21 cellular contexts compared by ENCODE assay signal in the genomic region with DNA sequence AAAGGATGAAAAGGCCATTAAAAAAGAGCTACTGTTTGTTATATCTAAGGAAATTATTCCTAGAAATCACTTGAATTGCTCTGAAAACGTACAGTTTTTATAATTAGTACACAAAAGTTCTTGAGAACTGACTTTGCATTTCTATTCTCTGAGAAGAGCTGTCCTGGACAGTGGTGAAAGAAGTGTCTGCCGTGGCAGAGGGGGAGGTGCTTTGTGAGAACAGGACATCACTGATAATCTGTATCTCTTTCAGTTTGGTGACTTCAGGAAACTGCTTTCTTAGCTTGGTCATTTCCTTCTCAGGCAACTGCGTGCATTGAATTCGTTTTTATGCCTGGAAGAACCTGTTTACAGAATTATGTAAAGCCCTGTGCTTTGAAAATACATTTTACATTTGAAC. TPM values are rescaled to one million over a fixed set of nuclear protein-coding genes. Genes with fewer than 3 reads are reported as not detected.
DNase-seq lines count a peak whose midpoint lies in the region; ATAC-seq, FAIRE-seq and TF ChIP-seq lines count a peak whose summit lies in the region.
"Had no signal": no experiment of that assay in that cellular context is flagged by ENCODE, and none has a peak within 500 bp of the region (broad histone marks: within the 10 kb centered on the region; RNA-seq: fewer than 3 reads in every experiment).

No MANE protein-coding gene starts in this region.

- TF ChIP-seq POLR2A in GM12892 (IDR thresholded peaks at IDR 0.05; ENCODE audit: low read depth, low read length) (no peak), K562 (conservative IDR thresholded peaks at IDR 0.05) (no peak; the same call in 1 of the 2 replicates)

- no peaks in the 10 kb centered on the region for H3K36me3 ChIP-seq in K562 (ENCODE audit: control insufficient read depth, insufficient read depth, low read length)

- H3K27ac ChIP-seq in K562 (ENCODE audit: extremely low read depth, low read depth, low read length): peak overlapping the region; percentile 77
- H3K27ac ChIP-seq: C4-2B, dorsolateral prefrontal cortex, epithelial cell of prostate, foreskin keratinocyte, right atrium auricular region had no signal

- CTCF ChIA-PET in K562 (lab: Yijun Ruan, JAX; ENCODE audit: low intra/inter-chr PET ratio): interaction anchor here (0.6 kb wide), 2 partner anchors 184 to 322 kb away, joined by 3 to 4 read pairs; no protein-coding TSS in a partner anchor

- no peaks in the 10 kb centered on the region for H3K79me2 ChIP-seq in K562 (ENCODE audit: control insufficient read depth, insufficient read depth, low read length)

- no peaks in the 10 kb centered on the region for H3K9me1 ChIP-seq in K562 (ENCODE audit: control insufficient read depth, insufficient read depth, low read length)

- no peak for TF ChIP-seq RAD21 in K562 (CRISPR knock-in tag; conservative IDR thresholded peaks at IDR 0.05 in 1 of 2, IDR thresholded peaks at IDR 0.05 in 1 of 2)

- H3K9ac ChIP-seq in K562 (ENCODE audit: insufficient read depth in 1 of 2, low read depth in 2 of 2, low read length in 2 of 2): peak overlapping the region in 1 of 2 experiments; percentile 27; a peak in 1 of 4 replicates

- peak overlapping the region; percentile 40; the same call in 1 of the 2 replicates for H3K4me2 ChIP-seq in K562 (ENCODE audit: insufficient read depth, low read length)

- BruUV-seq in K562 (replicated peaks; lab: Mats Ljungman, UMichigan): no TSS peak

- FAIRE-seq in GM12892 (lab: Jason Lieb, UNC): peak; percentile 56
- peak; percentile 87 for FAIRE-seq in K562 (lab: Jason Lieb, UNC)
- FAIRE-seq: keratinocyte had no signal

- intact Hi-C loops in K562 (cut with micrococcal nuclease): loop anchor here (2.0 kb wide), 1 partner anchor 41 kb away; no protein-coding TSS in a partner anchor

- H3K4me3 ChIP-seq in K562: no peak overlapping the region; the same call in 1 of the 2 replicates
- H3K4me3 ChIP-seq: cardiac muscle cell, dorsolateral prefrontal cortex, right atrium auricular region had no signal

- H3K27me3 ChIP-seq in K562 (ENCODE audit: control insufficient read depth in 2 of 2, insufficient read depth in 2 of 2, low read length in 2 of 2): no peaks in the 10 kb centered on the region
- H3K27me3 ChIP-seq: cardiac muscle cell, dorsolateral prefrontal cortex, foreskin keratinocyte, right atrium auricular region had no signal

- in situ Hi-C loops in K562 (cut with MboI): no loop called here

- ATAC-seq in HG03354 (IDR thresholded peaks at IDR 0.05; ENCODE audit: poor library complexity, severe bottlenecking, unreplicated experiment): peak; percentile 65
- peak; percentile 98 for ATAC-seq in K562
- ATAC-seq in GM21737 (IDR thresholded peaks at IDR 0.05; ENCODE audit: unreplicated experiment): no peak
- ATAC-seq: activated CD8-positive, alpha-beta T cell treated with anti-CD3 and anti-CD28 coated beads, Interleukin-2, amount 10 ng/mL, durations not matched to agents 7 days and 5 days; foreskin keratinocyte had no signal

- peak overlapping the region; percentile 46; the same call in 1 of the 2 replicates for H2AFZ ChIP-seq in K562 (ENCODE audit: low read depth, low read length)

- no peaks in the 10 kb centered on the region for H4K20me1 ChIP-seq in K562 (replicated peaks; ENCODE audit: control insufficient read depth, insufficient read depth, low read length)

- DNase-seq in GM12892 (ENCODE audit: insufficient read length) (no peak), K562 (ENCODE audit: extremely low read depth in 1 of 4, low spot score in 3 of 4) (peak in 3 of 4 experiments; percentile 14 to 85 (median 76)), pulmonary artery endothelial cell (ENCODE audit: low read depth, low spot score) (peak; percentile 29), NCI-H2029 treated with DMSO at 0.1 percent for 48 hours (lab: John Stamatoyannopoulos, UW) (no peak), HK-2 (ENCODE audit: unreplicated experiment) (no peak)
- DNase-seq: activated CD8-positive, alpha-beta T cell treated with anti-CD3 and anti-CD28 coated beads, Interleukin-2, amount 10 ng/mL, durations not matched to agents 7 days and 5 days; activated naive CD4-positive, alpha-beta T cell; activated T-cell treated with anti-CD3 and anti-CD28 coated beads, Interleukin-2, amount 50 U/mL, for 1 hour; amniotic stem cell; dorsolateral prefrontal cortex; foreskin keratinocyte; NCI-H187 treated with DMSO at 0.1 percent for 48 hours; NCI-H345; NK-92 treated with Interleukin-12 subunit alpha and Interleukin-12 subunit beta, amount 100 ng/mL, for 24 hours had no signal

- TF ChIP-seq CTCF in K562 (IDR thresholded peaks at IDR 0.05 in 2 of 3, conservative IDR thresholded peaks at IDR 0.05 in 1 of 3; ENCODE audit: insufficient read depth in 2 of 3, low read depth in 1 of 3, low read length in 3 of 3): no peak

- 0% methylated on average over 4 of the region's 4 CpGs for WGBS in K562 (ENCODE audit: insufficient coverage, low coverage, missing lambda C conversion rate)

- POLR2A ChIA-PET in K562 (lab: Yijun Ruan, JAX): interaction anchor here (1.0 to 1.9 kb wide), 2 partner anchors 9 to 10 kb away, joined by 3 to 5 read pairs; no protein-coding TSS in a partner anchor

- H3K9me3 ChIP-seq in K562 (replicated peaks; ENCODE audit: control insufficient read depth, insufficient read depth, low read depth, low read length): no peaks in the 10 kb centered on the region
- H3K9me3 ChIP-seq: right atrium auricular region had no signal

- peaks cover 0 to 16% of the 10 kb centered on the region in 2 experiments; a peak in 3 of 5 replicates for H3K4me1 ChIP-seq in K562 (replicated peaks in 1 of 2; ENCODE audit: control insufficient read depth in 2 of 2, insufficient read depth in 2 of 2, low read length in 2 of 2)
- H3K4me1 ChIP-seq: foreskin keratinocyte, right atrium auricular region had no signal

- peak; percentile 77; the same call in 1 of the 2 replicates for TF ChIP-seq EP300 in K562 (IDR thresholded peaks at IDR 0.05; ENCODE audit: low read length)

TF ChIP-seq in K562, 482 proteins besides CTCF, POLR2A, EP300 and RAD21 (continues in another document):
- TF ChIP-seq IRF2 (CRISPR knock-in tag; IDR thresholded peaks at IDR 0.05): no peak
- peak; percentile 28 for TF ChIP-seq CCNT2 (IDR thresholded peaks at IDR 0.05; ENCODE audit: borderline replicate concordance, extremely low read depth, insufficient read length, low read depth, low read length)
- TF ChIP-seq GABPB2 (CRISPR knock-in tag; conservative IDR thresholded peaks at IDR 0.05): no peak
- no peak for TF ChIP-seq CEBPB (tag; IDR thresholded peaks at IDR 0.05)
- no peak for TF ChIP-seq ZNF3 (CRISPR knock-in tag; IDR thresholded peaks at IDR 0.05)
- TF ChIP-seq RCOR1 (IDR thresholded peaks at IDR 0.05; ENCODE audit: borderline replicate concordance in 1 of 2, low read depth in 2 of 2, low read length in 2 of 2): peak in 1 of 2 experiments; percentile 83; a peak in 2 of 4 replicates
- TF ChIP-seq ZNF717 (CRISPR knock-in tag; IDR thresholded peaks at IDR 0.05): no peak
- TF ChIP-seq KDM2B (CRISPR knock-in tag; IDR thresholded peaks at IDR 0.05): no peak
- 0 out of 2 replicates have a peak, but pooled peaks have one; percentile 27 for TF ChIP-seq GATAD2B (IDR thresholded peaks at IDR 0.05; ENCODE audit: borderline replicate concordance)
- no peak for TF ChIP-seq ZNF77 (CRISPR knock-in tag; IDR thresholded peaks at IDR 0.05)

RNA-seq across cellular contexts. Expression of a gene that starts 52.1 kb away (rescaled TPM):
- polyA plus RNA-seq in GM12892 (2012; ENCODE audit: missing spikeins): 14.7 TPM
- 27.0 and 79.5 TPM in 2 replicates for total RNA-seq in K562 (2011; cell fraction: chromatin; rRNA removed; ENCODE audit: low replicate concordance)
- total RNA-seq in K562 (2011; cell fraction: nucleolus; rRNA removed): 44.1 and 46.7 TPM in 2 replicates
- 37.4 and 38.1 TPM in 2 replicates for total RNA-seq in K562 (2011; cell fraction: nucleoplasm; rRNA removed)
- total RNA-seq in K562 (2014; rRNA removed) (10.9 and 11.7 TPM in 2 replicates), K562 (2014; rRNA removed; fragmentation: Illumina TruSeq; extraction: Trizol) (5.4 and 6.4 TPM in 2 replicates), K562 (2015; rRNA removed; fragmentation: Illumina TruSeq; extraction: Trizol) (6.9 and 8.4 TPM in 2 replicates), K562 (2021) (16.9 and 18.7 TPM in 2 replicates), pulmonary artery endothelial cell (10.2 and 11.6 TPM in 2 replicates)
- polyA plus RNA-seq in K562 (2011; rRNA removed) (13.7 and 21.8 TPM in 2 replicates), K562 (2014; fragmentation: Illumina TruSeq; extraction: Trizol) (13.3 and 14.2 TPM in 2 replicates), K562 (2014; fragmentation: Nextera tagmentation; extraction: Ambion mirVana) (1 to 10 TPM; 1.2 to 2.1 TPM), K562 (2014; rRNA removed) (13.3 and 16.1 TPM in 2 replicates)
- 25.2 and 35.8 TPM in 2 replicates for polyA plus RNA-seq in K562 (2011; cell fraction: cytosol; rRNA removed)
- 60.9 and 95.5 TPM in 2 replicates for polyA plus RNA-seq in K562 (2011; cell fraction: nucleus; rRNA removed)
- 12.9 and 23.2 TPM in 2 replicates for polyA plus RNA-seq in K562 (2012)
- polyA minus RNA-seq in K562 (2011; rRNA and poly(A)+ RNA removed): 15.2 and 18.3 TPM in 2 replicates
- polyA minus RNA-seq in K562 (2011; cell fraction: cytosol; rRNA and poly(A)+ RNA removed): 12.1 and 13.3 TPM in 2 replicates
- 20.1 and 24.3 TPM in 2 replicates for polyA minus RNA-seq in K562 (2011; cell fraction: nucleus; rRNA and poly(A)+ RNA removed)

RNA-seq across cellular contexts. Expression of a gene that starts 52.2 kb away (rescaled TPM):
- polyA plus RNA-seq in GM12892 (2012; ENCODE audit: missing spikeins): 32.0 TPM
- total RNA-seq in K562 (2011; cell fraction: chromatin; rRNA removed; ENCODE audit: low replicate concordance): 4.7 and 9.8 TPM in 2 replicates
- 4.9 and 6.3 TPM in 2 replicates for total RNA-seq in K562 (2011; cell fraction: nucleolus; rRNA removed)
- total RNA-seq in K562 (2011; cell fraction: nucleoplasm; rRNA removed): 7.3 and 8.6 TPM in 2 replicates
- 17.2 and 19.6 TPM in 2 replicates for total RNA-seq in K562 (2014; rRNA removed)
- total RNA-seq in K562 (2014; rRNA removed; fragmentation: Illumina TruSeq; extraction: Trizol): 15.0 and 15.7 TPM in 2 replicates
- 15.5 and 19.4 TPM in 2 replicates for total RNA-seq in K562 (2015; rRNA removed; fragmentation: Illumina TruSeq; extraction: Trizol)
- 10.0 and 12.1 TPM in 2 replicates for total RNA-seq in K562 (2021)
- 35.1 and 44.5 TPM in 2 replicates for polyA plus RNA-seq in K562 (2011; rRNA removed)
- polyA plus RNA-seq in K562 (2011; cell fraction: cytosol; rRNA removed): 30.7 and 37.5 TPM in 2 replicates
- 21.2 and 22.3 TPM in 2 replicates for polyA plus RNA-seq in K562 (2011; cell fraction: nucleus; rRNA removed)
- 13.9 and 26.4 TPM in 2 replicates for polyA plus RNA-seq in K562 (2012)
- polyA plus RNA-seq in K562 (2014; fragmentation: Illumina TruSeq; extraction: Trizol): 18.8 and 20.0 TPM in 2 replicates
- 10 to 100 TPM; 37.6 to 45.2 TPM for polyA plus RNA-seq in K562 (2014; fragmentation: Nextera tagmentation; extraction: Ambion mirVana)
- 20.3 and 25.2 TPM in 2 replicates for polyA plus RNA-seq in K562 (2014; rRNA removed)
- polyA minus RNA-seq in K562 (2011; rRNA and poly(A)+ RNA removed): 19.8 and 20.4 TPM in 2 replicates
- polyA minus RNA-seq in K562 (2011; cell fraction: cytosol; rRNA and poly(A)+ RNA removed): 1.6 and 6.1 TPM in 2 replicates
- 5.5 and 5.8 TPM in 2 replicates for polyA minus RNA-seq in K562 (2011; cell fraction: nucleus; rRNA and poly(A)+ RNA removed)
- 25.7 and 36.7 TPM in 2 replicates for total RNA-seq in pulmonary artery endothelial cell

Comparison
In these comparisons a context has a peak if more than half of its experiments do, and no peak if none do; other contexts are left out.
1. DNase-seq: peak in K562 (3 of 4) and pulmonary artery endothelial cell (single experiment); none in GM12892 (single experiment), NCI-H2029 treated with DMSO at 0.1 percent for 48 hours (single experiment) and HK-2 (single experiment).